ENCODE assay signal across 1 cellular context in genomic region chr15:75785771-75786563, GRCh38.
TF ChIP-seq lines count a peak whose summit lies in the region.

No MANE protein-coding gene starts in this region.

TF ChIP-seq in endothelial cell of umbilical vein, 7 proteins besides CTCF, POLR2A, EP300 and RAD21 (continued from another document):
- TF ChIP-seq FOS (IDR thresholded peaks at IDR 0.05; ENCODE audit: borderline replicate concordance, insufficient read depth, low read length) (no peak), EZH2 (IDR thresholded peaks at IDR 0.05; ENCODE audit: borderline replicate concordance, low read depth, low read length, severe bottlenecking) (no peak), GATA2 (IDR thresholded peaks at IDR 0.05; ENCODE audit: insufficient read depth, insufficient read length, low read depth, low read length) (no peak), POLR2AphosphoS5 (IDR thresholded peaks at IDR 0.05; ENCODE audit: insufficient read depth, low read depth, low read length) (no peak), JUN (IDR thresholded peaks at IDR 0.05; ENCODE audit: borderline replicate concordance, insufficient read depth, insufficient read length, low read depth) (no peak), MYC (IDR thresholded peaks at IDR 0.05; ENCODE audit: low read depth, low read length) (no peak)
